In genomic region chr3:38164966-38165721, GRCh38 we compare ENCODE assay signal across 8 cellular contexts. TPM values are rescaled to one million over a fixed set of nuclear protein-coding genes. Genes with fewer than 3 reads are reported as not detected.
A peak's percentile ranks its signal among the peaks of the same experiment; 100 is the strongest.
DNase-seq lines count a peak whose midpoint lies in the region; FAIRE-seq and TF ChIP-seq lines count a peak whose summit lies in the region.

TSS of gene OXSR1 (plus strand) at chr3:38165537. CDS start at chr3:38165877, 340 bp downstream.

- no CpG with 5 or more reads among the region's 57 CpGs for WGBS in neuronal stem cell (ENCODE audit: extremely low coverage in 2 of 2, insufficient read length in 2 of 2, insufficient replicate concordance in 1 of 2), 2 donors

- peak; percentile 70 for TF ChIP-seq POLR2A in NB4 (IDR thresholded peaks at IDR 0.05; ENCODE audit: extremely low read depth, insufficient read length)

- H2BK12ac ChIP-seq in neuronal stem cell (ENCODE audit: low read length): no peak within 1 kb of the TSS

- H3K36me3 ChIP-seq in SK-N-MC (ENCODE audit: insufficient read depth, low read length): no peaks in the 10 kb centered on the region
- H3K36me3 ChIP-seq in neuronal stem cell (replicated peaks in 1 of 2; ENCODE audit: control insufficient read depth in 2 of 2, insufficient read depth in 2 of 2, low read length in 2 of 2): peaks cover 0 to 3% of the 10 kb centered on the region in 2 donors

- no peaks in the 10 kb centered on the region for H3K9me3 Mint-ChIP-seq in activated naive CD4-positive, alpha-beta T cell treated with anti-CD3 and anti-CD28 coated beads, Interleukin-2, amount 10 ng/mL, durations not matched to agents 7 days and 5 days

- H3K18ac ChIP-seq in neuronal stem cell (ENCODE audit: low read length): peak within 1 kb of the TSS; percentile 99

- H3K9ac ChIP-seq in SK-N-MC (ENCODE audit: insufficient read length) (peak within 1 kb of the TSS; percentile 89), neuronal stem cell (ENCODE audit: low read depth, low read length, poor library complexity) (peak within 1 kb of the TSS; percentile 94)

- H3K27ac Mint-ChIP-seq in activated naive CD4-positive, alpha-beta T cell treated with anti-CD3 and anti-CD28 coated beads, Interleukin-2, amount 10 ng/mL, durations not matched to agents 7 days and 5 days: peak within 1 kb of the TSS; percentile 99

- H2BK5ac ChIP-seq in neuronal stem cell (ENCODE audit: low read length): peak within 1 kb of the TSS; percentile 98

- H2AK5ac ChIP-seq in neuronal stem cell (ENCODE audit: low read depth, low read length): peak within 1 kb of the TSS; percentile 89

- H3K23ac ChIP-seq in neuronal stem cell (ENCODE audit: low read depth, low read length, poor library complexity): peak within 1 kb of the TSS; percentile 91

- H3K27me3 ChIP-seq in neuronal stem cell (ENCODE audit: control insufficient read depth in 3 of 3, insufficient read depth in 3 of 3, low read depth in 1 of 3, low read length in 3 of 3): no peaks in the 10 kb centered on the region

- peak within 1 kb of the TSS; percentile 98 for H2BK15ac ChIP-seq in neuronal stem cell (ENCODE audit: low read length)

- no peak for TF ChIP-seq CTCF in HFF-Myc (IDR thresholded peaks at IDR 0.05; ENCODE audit: low read depth, low read length, missing control alignments)
- TF ChIP-seq CTCF in NB4 (IDR thresholded peaks at IDR 0.05; ENCODE audit: low read depth, low read length): no peak
- TF ChIP-seq CTCF in subcutaneous adipose tissue (IDR thresholded peaks at IDR 0.05; ENCODE audit: low read depth): no peak

- peaks cover 2 to 4% of the 10 kb centered on the region in 2 donors for H3K4me1 ChIP-seq in neuronal stem cell (ENCODE audit: control insufficient read depth in 2 of 2, insufficient read depth in 1 of 2, low read depth in 1 of 2, low read length in 2 of 2)

- DNase-seq in GM03348 (ENCODE audit: low spot score) (peak; percentile 92), HFF-Myc (ENCODE audit: extremely low read depth, low read depth) (peak; percentile 100), NB4 (ENCODE audit: low read depth) (peak; percentile 100), SK-N-MC (ENCODE audit: low read depth, low spot score) (peak; percentile 93), frontal cortex (ENCODE audit: low spot score in 2 of 2) (peak; percentile 94 to 96), neuronal stem cell (ENCODE audit: low spot score) (peak; percentile 93)
- peak; percentile 99 for DNase-seq in activated naive CD4-positive, alpha-beta T cell treated with anti-CD3 and anti-CD28 coated beads, Interleukin-2, amount 10 ng/mL, durations not matched to agents 7 days and 5 days

- peak within 1 kb of the TSS; percentile 93 for H3K27ac ChIP-seq in SK-N-MC
- H3K27ac ChIP-seq in neuronal stem cell (replicated peaks; ENCODE audit: low read length): peak within 1 kb of the TSS; percentile 98

- CTCF ChIA-PET in activated naive CD4-positive, alpha-beta T cell treated with anti-CD3 and anti-CD28 coated beads, Interleukin-2, amount 10 ng/mL, durations not matched to agents 7 days and 5 days (lab: Charles Lee): interaction anchor here (0.6 to 1.5 kb wide), 7 partner anchors 9 to 181 kb away, joined by 3 to 6 read pairs (median 3); partner anchors contain the start of gene XYLB

- no peak within 1 kb of the TSS for H4K91ac ChIP-seq in neuronal stem cell (ENCODE audit: low read depth, low read length, poor library complexity)

- peaks cover 3% of the 10 kb centered on the region for H3K27me3 Mint-ChIP-seq in activated naive CD4-positive, alpha-beta T cell treated with anti-CD3 and anti-CD28 coated beads, Interleukin-2, amount 10 ng/mL, durations not matched to agents 7 days and 5 days

- H4K8ac ChIP-seq in neuronal stem cell (ENCODE audit: low read depth, low read length): peak within 1 kb of the TSS; percentile 86

- peak; percentile 74 for FAIRE-seq in frontal cortex (lab: Jason Lieb, UNC)

- peaks cover 25% of the 10 kb centered on the region for H3K36me3 Mint-ChIP-seq in activated naive CD4-positive, alpha-beta T cell treated with anti-CD3 and anti-CD28 coated beads, Interleukin-2, amount 10 ng/mL, durations not matched to agents 7 days and 5 days

- peaks cover 8% of the 10 kb centered on the region for H3K79me1 ChIP-seq in neuronal stem cell (ENCODE audit: low read depth, low read length)

- H3K9me3 ChIP-seq in SK-N-MC (ENCODE audit: low read depth, low read length): no peaks in the 10 kb centered on the region
- no peaks in the 10 kb centered on the region for H3K9me3 ChIP-seq in neuronal stem cell (replicated peaks in 1 of 2; ENCODE audit: control insufficient read depth in 2 of 2, insufficient read depth in 1 of 2, low read depth in 1 of 2, low read length in 2 of 2)

- H3K4me1 Mint-ChIP-seq in activated naive CD4-positive, alpha-beta T cell treated with anti-CD3 and anti-CD28 coated beads, Interleukin-2, amount 10 ng/mL, durations not matched to agents 7 days and 5 days: peaks cover 58% of the 10 kb centered on the region

- peak within 1 kb of the TSS; percentile 90 for H3K4me3 Mint-ChIP-seq in activated naive CD4-positive, alpha-beta T cell treated with anti-CD3 and anti-CD28 coated beads, Interleukin-2, amount 10 ng/mL, durations not matched to agents 7 days and 5 days

- peak within 1 kb of the TSS; percentile 95 for H2AFZ ChIP-seq in neuronal stem cell (ENCODE audit: low read length)

- peak within 1 kb of the TSS; percentile 54 for H2BK120ac ChIP-seq in neuronal stem cell (ENCODE audit: low read depth, low read length)

- H3K14ac ChIP-seq in neuronal stem cell (ENCODE audit: low read length): peak within 1 kb of the TSS; percentile 99

- H3K4me2 ChIP-seq in neuronal stem cell (ENCODE audit: insufficient read depth, low read length, poor library complexity, severe bottlenecking): peak within 1 kb of the TSS; percentile 88

- H3K4me3 ChIP-seq in HFF-Myc (replicated peaks; ENCODE audit: low read depth, low read length) (peak within 1 kb of the TSS; percentile 83), NB4 (ENCODE audit: low read depth, low read length) (peak within 1 kb of the TSS; percentile 88), SK-N-MC (peak within 1 kb of the TSS; percentile 84), neuronal stem cell (ENCODE audit: low read length in 2 of 2) (peak within 1 kb of the TSS; percentile 74 to 94)

- no peak within 1 kb of the TSS for H3K4ac ChIP-seq in neuronal stem cell (ENCODE audit: low read length)

RNA-seq across cellular contexts. Expression of gene OXSR1, which starts in this region (rescaled TPM):
- 51.0 TPM for total RNA-seq in frontal cortex
- polyA plus RNA-seq in neuronal stem cell (2013, experiment 1 of 2): 34.0 TPM
- polyA plus RNA-seq in neuronal stem cell (2013, experiment 2 of 2): 33.5 TPM
- total RNA-seq in subcutaneous adipose tissue: 10 to 100 TPM; 30.0 to 49.6 (median 33.0) TPM

Comparison
In these comparisons a context has a peak if more than half of its experiments do, and no peak if none do; other contexts are left out.
1. Peak in every context shown above with its lines: DNase-seq, H3K4me3 ChIP-seq and H3K27ac ChIP-seq.